Comparison of ENCODE assay signal across 8 cellular contexts in the genomic region with DNA sequence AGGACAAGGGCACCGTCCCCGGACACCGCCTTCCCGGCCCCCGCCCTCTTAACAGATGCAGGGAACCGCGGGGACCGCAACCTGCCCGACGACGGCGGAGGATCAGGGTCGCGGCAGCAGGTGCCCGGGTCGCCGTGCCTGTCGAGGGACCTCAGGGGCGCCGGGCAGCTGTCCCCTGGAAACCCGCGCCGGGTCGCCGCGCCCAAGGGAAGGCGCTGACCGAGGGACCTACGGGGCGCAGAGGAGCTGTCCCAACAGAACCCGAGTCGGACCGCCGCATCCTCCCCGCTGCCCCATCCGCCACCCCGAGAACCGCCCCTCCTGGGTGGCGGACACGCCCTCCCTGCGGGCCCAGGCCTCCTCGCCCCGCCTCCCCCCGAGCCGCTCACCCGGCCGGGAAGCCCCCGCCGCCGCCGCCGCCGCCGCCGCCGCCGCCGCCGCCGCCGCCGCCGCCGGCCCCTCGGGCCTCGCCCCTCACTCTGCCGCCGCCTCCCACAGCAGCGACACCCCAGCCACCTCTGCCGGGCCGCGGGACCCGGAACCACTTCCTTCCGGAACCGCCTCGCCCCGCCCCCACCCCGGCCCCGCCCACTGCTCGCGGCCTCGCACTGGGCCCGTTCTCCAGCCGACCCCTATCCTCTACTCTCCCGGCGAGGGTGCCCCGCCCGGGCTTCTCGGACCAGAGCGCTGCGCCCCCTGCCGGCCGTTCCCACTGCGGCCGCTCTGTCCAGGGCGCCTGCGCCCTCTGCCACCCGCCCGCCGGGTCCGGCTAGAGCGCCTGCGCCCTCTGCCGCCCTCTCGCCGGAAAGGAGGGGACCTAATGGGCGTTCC. TPM values are rescaled to one million over a fixed set of nuclear protein-coding genes. Genes with fewer than 3 reads are reported as not detected.
DNase-seq lines count a peak whose midpoint lies in the region; ATAC-seq and TF ChIP-seq lines count a peak whose summit lies in the region.

Gene BCLAF3, minus strand, starts transcription at position 543 of the 831 bp plus-strand sequence. CDS start 20,797 bp downstream, outside the sequence.

- H3K9me3 ChIP-seq in WERI-Rb-1 (ENCODE audit: severe bottlenecking) (no peaks in the 10 kb centered on the region), mammary epithelial cell (replicated peaks; ENCODE audit: insufficient read depth, low read length) (no peaks in the 10 kb centered on the region)

- intact Hi-C loops in mammary epithelial cell (cut with micrococcal nuclease) = loop anchor here (1.0 to 2.0 kb wide), 3 partner anchors 76 to 618 kb away; no protein-coding TSS in a partner anchor

- peaks cover 23% of the 10 kb centered on the region for H3K79me2 ChIP-seq in mammary epithelial cell (ENCODE audit: insufficient read depth, low read length)

- peak within 1 kb of the TSS; percentile 40 for H3K27ac ChIP-seq in WERI-Rb-1
- peak within 1 kb of the TSS; percentile 16 for H3K27ac ChIP-seq in mammary epithelial cell (ENCODE audit: insufficient read depth, low read depth, low read length)

- no peaks in the 10 kb centered on the region for H4K20me1 ChIP-seq in mammary epithelial cell (ENCODE audit: insufficient read depth, low read length)

- H3K36me3 ChIP-seq in WERI-Rb-1 (no peaks in the 10 kb centered on the region; the same call in 1 of the 2 replicates), mammary epithelial cell (ENCODE audit: insufficient read depth, low read length) (no peaks in the 10 kb centered on the region)

- WGBS in mammary epithelial cell (ENCODE audit: low coverage, missing lambda C conversion rate) = no CpG with 5 or more reads among the region's 107 CpGs

- H3K4me3 ChIP-seq in AG04449 (ENCODE audit: low read depth, low read length) (peak within 1 kb of the TSS; percentile 65), WERI-Rb-1 (ENCODE audit: low read depth, low read length) (peak within 1 kb of the TSS; percentile 71), mammary epithelial cell (replicated peaks in 1 of 3; ENCODE audit: insufficient read depth in 1 of 3, low read depth in 2 of 3, low read length in 3 of 3) (peak within 1 kb of the TSS; percentile 55 to 72 (median 71))

- dilution Hi-C loops in mammary epithelial cell (cut with HindIII; ENCODE audit: low sequenced_read_pairs) = no loop called here

- POLR2A ChIA-PET in AG04449 (lab: Yijun Ruan, JAX) = no interaction called here

- H3K9ac ChIP-seq in mammary epithelial cell (ENCODE audit: insufficient read depth, low read length) = peak within 1 kb of the TSS; percentile 19

- in situ Hi-C loops in mammary epithelial cell (cut with MboI; ENCODE audit: low sequenced_read_pairs in 2 of 2) = no loop called here

- ATAC-seq in GM18867 (IDR thresholded peaks at IDR 0.05; ENCODE audit: unreplicated experiment) (peak; percentile 91), HG03097 (IDR thresholded peaks at IDR 0.05; ENCODE audit: low FRiP score, unreplicated experiment) (peak; percentile 89)

- TF ChIP-seq CTCF in AG04449 (IDR thresholded peaks at IDR 0.05; ENCODE audit: insufficient read depth, low read length, missing control alignments) (peak; percentile 80), WERI-Rb-1 (IDR thresholded peaks at IDR 0.05; ENCODE audit: low read depth, low read length) (peak; percentile 91), mammary epithelial cell (conservative IDR thresholded peaks at IDR 0.05 in 1 of 2, IDR thresholded peaks at IDR 0.05 in 1 of 2; ENCODE audit: extremely low read depth in 1 of 2, insufficient read depth in 1 of 2, low read depth in 1 of 2, low read length in 2 of 2) (peak; percentile 42 to 68)

- DNase-seq in AG04449 (ENCODE audit: low read depth, low spot score) (no peak), NCI-H2171 (lab: John Stamatoyannopoulos, UW) (peak; percentile 76), WERI-Rb-1 (peak; percentile 95), mammary epithelial cell (peak; percentile 79), inferior parietal cortex (ENCODE audit: extremely low spot score) (peak; percentile 78)
- peak; percentile 66 to 79 for DNase-seq in stimulated activated CD4-positive, alpha-beta T cell treated with anti-CD3 and anti-CD28 coated beads, Interleukin-12 subunit alpha, Interleukin-12 subunit beta, amount 100 ng/mL, for 24 hours (ENCODE audit: low read depth in 2 of 2)

- H3K4me2 ChIP-seq in mammary epithelial cell (ENCODE audit: insufficient read depth, low read depth, low read length) = peak within 1 kb of the TSS; percentile 69

- BruUV-seq in mammary epithelial cell (replicated peaks; lab: Mats Ljungman, UMichigan) = no TSS peak

- H3K27me3 ChIP-seq in WERI-Rb-1 (ENCODE audit: insufficient read depth, low read depth, severe bottlenecking) (peaks cover under 1% of the 10 kb centered on the region), mammary epithelial cell (ENCODE audit: insufficient read depth, low read length) (no peaks in the 10 kb centered on the region)

- H2AFZ ChIP-seq in mammary epithelial cell (ENCODE audit: low read depth, low read length) = peak within 1 kb of the TSS; percentile 72

- CTCF ChIA-PET in AG04449 (lab: Yijun Ruan, JAX) (interaction anchor here (0.7 to 2.4 kb wide), 14 partner anchors 9 to 86 kb away, joined by 3 to 9 read pairs (median 4); no protein-coding TSS in a partner anchor), mammary epithelial cell (lab: Charles Lee; ENCODE audit: low non-redundant PET) (no interaction called here)

- no peaks in the 10 kb centered on the region for H3K4me1 ChIP-seq in mammary epithelial cell (ENCODE audit: insufficient read depth, low read length)

RNA-seq across cellular contexts. Expression of gene BCLAF3, which starts in this region (rescaled TPM):
- total RNA-seq in mammary epithelial cell = 10 to 100 TPM in 1 of 2 donors, 1 to 10 TPM in 1; 7.5 to 11.0 TPM
- polyA plus RNA-seq in mammary epithelial cell = 0.65 TPM
- 1.2 TPM for polyA minus RNA-seq in mammary epithelial cell
